In genomic region chr6:111105578-111105977, GRCh38 we compare ENCODE assay signal across 1 cellular context.
A peak's percentile ranks its signal among the peaks of the same experiment; 100 is the strongest.
TF ChIP-seq lines count a peak whose summit lies in the region.

No MANE protein-coding gene starts in this region.

TF ChIP-seq in HepG2, 621 proteins besides CTCF, POLR2A, EP300 and RAD21 (continued from another document and continues in another):
- TF ChIP-seq POGK (CRISPR knock-in tag; conservative IDR thresholded peaks at IDR 0.05) = 0 out of 2 replicates have a peak, but pooled peaks have one; percentile 40
- TF ChIP-seq CBFB (CRISPR knock-in tag; IDR thresholded peaks at IDR 0.05) = peak; percentile 79; the same call in 1 of the 2 replicates
- no peak for TF ChIP-seq ZNF407 (CRISPR knock-in tag; IDR thresholded peaks at IDR 0.05; ENCODE audit: not compliant biosample characterization)
- no peak for TF ChIP-seq PAWR (CRISPR knock-in tag; IDR thresholded peaks at IDR 0.05; ENCODE audit: borderline replicate concordance)
- no peak for TF ChIP-seq TIGD3 (CRISPR knock-in tag; IDR thresholded peaks at IDR 0.05; ENCODE audit: borderline replicate concordance)
- no peak for TF ChIP-seq EHMT2 (IDR thresholded peaks at IDR 0.05; ENCODE audit: borderline replicate concordance, low read depth, low read length)
- TF ChIP-seq MBD4 (IDR thresholded peaks at IDR 0.05; ENCODE audit: borderline replicate concordance, low read length) = no peak
- TF ChIP-seq ZNF235 (CRISPR knock-in tag; IDR thresholded peaks at IDR 0.05; ENCODE audit: borderline replicate concordance) = no peak
- TF ChIP-seq CBX5 (CRISPR knock-in tag; IDR thresholded peaks at IDR 0.05; ENCODE audit: borderline replicate concordance) = peak; percentile 99
- TF ChIP-seq SKI (IDR thresholded peaks at IDR 0.05; ENCODE audit: partially characterized antibody) = peak; percentile 83
- TF ChIP-seq KLF9 (CRISPR knock-in tag; IDR thresholded peaks at IDR 0.05; ENCODE audit: low read depth) = no peak
- TF ChIP-seq SALL2 (CRISPR knock-in tag; IDR thresholded peaks at IDR 0.05) = no peak
- no peak for TF ChIP-seq NFE2L1 (CRISPR knock-in tag; IDR thresholded peaks at IDR 0.05; ENCODE audit: borderline replicate concordance)
- peak; percentile 81; the same call in 1 of the 2 replicates for TF ChIP-seq HMG20B (CRISPR knock-in tag; conservative IDR thresholded peaks at IDR 0.05)
- TF ChIP-seq ZBTB4 (CRISPR knock-in tag; IDR thresholded peaks at IDR 0.05; ENCODE audit: borderline replicate concordance) = no peak
- no peak for TF ChIP-seq ZFP90 (CRISPR knock-in tag; IDR thresholded peaks at IDR 0.05; ENCODE audit: borderline replicate concordance)
- TF ChIP-seq ZNF703 (CRISPR knock-in tag; IDR thresholded peaks at IDR 0.05; ENCODE audit: borderline replicate concordance) = no peak
- no peak for TF ChIP-seq ZBTB21 (CRISPR knock-in tag; IDR thresholded peaks at IDR 0.05)
- TF ChIP-seq LCORL (IDR thresholded peaks at IDR 0.05) = peak; percentile 66; the same call in 1 of the 2 replicates
- 0 out of 2 replicates have a peak, but pooled peaks have one; percentile 69 for TF ChIP-seq LCORL (CRISPR knock-in tag; IDR thresholded peaks at IDR 0.05)
- no peak for TF ChIP-seq HDAC6 (IDR thresholded peaks at IDR 0.05; ENCODE audit: low read depth, low read length)
- no peak for TF ChIP-seq ZNF34 (CRISPR knock-in tag; IDR thresholded peaks at IDR 0.05; ENCODE audit: borderline replicate concordance)
- no peak for TF ChIP-seq FOXO4 (CRISPR knock-in tag; conservative IDR thresholded peaks at IDR 0.05)
- peak; percentile 72 for TF ChIP-seq PAXIP1 (CRISPR knock-in tag; conservative IDR thresholded peaks at IDR 0.05)
- peak; percentile 95 for TF ChIP-seq RXRA (CRISPR knock-in tag; IDR thresholded peaks at IDR 0.05)
- no peak for TF ChIP-seq ZNF333 (CRISPR knock-in tag; IDR thresholded peaks at IDR 0.05; ENCODE audit: borderline replicate concordance)
- no peak for TF ChIP-seq ZNF468 (CRISPR knock-in tag; IDR thresholded peaks at IDR 0.05)
- TF ChIP-seq NAIF1 (CRISPR knock-in tag; IDR thresholded peaks at IDR 0.05; ENCODE audit: borderline replicate concordance) = 0 out of 2 replicates have a peak, but pooled peaks have one; percentile 54
- TF ChIP-seq GABPA (IDR thresholded peaks at IDR 0.05; ENCODE audit: low read depth, low read length) = no peak
- no peak for TF ChIP-seq GABPA (CRISPR knock-in tag; IDR thresholded peaks at IDR 0.05; ENCODE audit: low read depth)
- no peak for TF ChIP-seq SMYD3 (CRISPR knock-in tag; IDR thresholded peaks at IDR 0.05)
- no peak for TF ChIP-seq CAMTA2 (CRISPR knock-in tag; IDR thresholded peaks at IDR 0.05; ENCODE audit: borderline replicate concordance)
- peak; percentile 95 for TF ChIP-seq ZNF331 (CRISPR knock-in tag; IDR thresholded peaks at IDR 0.05)
- TF ChIP-seq ZNF205 (CRISPR knock-in tag; IDR thresholded peaks at IDR 0.05) = peak; percentile 93
- no peak for TF ChIP-seq DMTF1 (CRISPR knock-in tag; IDR thresholded peaks at IDR 0.05)
